ENCODE assay signal across 8 cellular contexts in genomic region chr14:102086346-102086971, GRCh38. TPM values are rescaled to one million over a fixed set of nuclear protein-coding genes. Genes with fewer than 3 reads are reported as not detected.
A peak's percentile ranks its signal among the peaks of the same experiment; 100 is the strongest.
DNase-seq lines count a peak whose midpoint lies in the region; ATAC-seq and TF ChIP-seq lines count a peak whose summit lies in the region.

No MANE protein-coding gene starts in this region.

- H3K79me2 ChIP-seq in DND-41 (ENCODE audit: insufficient read depth, low read length), result peaks cover 64% of the 10 kb centered on the region

- 1% methylated on average over 73 of the region's 73 CpGs for WGBS in ectodermal cell, 2 experiments
- WGBS in mesenchymal stem cell, result under 1% methylated on average over 32 of the region's 73 CpGs

- H3K9me3 ChIP-seq in DND-41 (ENCODE audit: insufficient read depth, low read length, severe bottlenecking), result no peaks in the 10 kb centered on the region
- H3K9me3 ChIP-seq in ectodermal cell (ENCODE audit: control insufficient read depth, low read length), result no peaks in the 10 kb centered on the region
- no peaks in the 10 kb centered on the region for H3K9me3 ChIP-seq in mesenchymal stem cell (ENCODE audit: control insufficient read depth, low read length)

- no peak overlapping the region for H3K23ac ChIP-seq in mesenchymal stem cell (ENCODE audit: low read length in 2 of 2)

- H3K18ac ChIP-seq in mesenchymal stem cell (ENCODE audit: low read depth in 1 of 2, low read length in 2 of 2), result peak overlapping the region; percentile 52 to 89

- peaks cover 9% of the 10 kb centered on the region for H3K79me1 ChIP-seq in mesenchymal stem cell (replicated peaks; ENCODE audit: low read length, poor library complexity, severe bottlenecking)

- H3K4me2 ChIP-seq in DND-41 (ENCODE audit: insufficient read depth, low read length), result peak overlapping the region; percentile 92
- H3K4me2 ChIP-seq in mesenchymal stem cell (ENCODE audit: low read length, poor library complexity, severe bottlenecking), result peak overlapping the region; percentile 60

- H2AFZ ChIP-seq in DND-41 (ENCODE audit: low read depth, low read length) (no peak overlapping the region), mesenchymal stem cell (ENCODE audit: low read depth, low read length) (no peak overlapping the region)

- H2AK5ac ChIP-seq in mesenchymal stem cell (ENCODE audit: low read length, severe bottlenecking), result no peak overlapping the region

- peak overlapping the region; percentile 71 for H4K8ac ChIP-seq in mesenchymal stem cell (ENCODE audit: low read length)

- no peak overlapping the region for H2BK12ac ChIP-seq in mesenchymal stem cell (ENCODE audit: low read length in 2 of 2)

- H3K4me1 ChIP-seq in DND-41 (ENCODE audit: insufficient read depth, low read length), result peaks cover 63% of the 10 kb centered on the region
- H3K4me1 ChIP-seq in ectodermal cell (ENCODE audit: control insufficient read depth, insufficient read depth, low read length), result peaks cover 23% of the 10 kb centered on the region
- H3K4me1 ChIP-seq in mesenchymal stem cell (ENCODE audit: control insufficient read depth, insufficient read depth, low read depth, low read length), result peaks cover 17% of the 10 kb centered on the region

- peak; percentile 13 for ATAC-seq in DND-41 (ENCODE audit: insufficient read depth, low read depth)
- peak; percentile 29 for ATAC-seq in GM21576 (IDR thresholded peaks at IDR 0.05; ENCODE audit: unreplicated experiment)

- H3K27me3 ChIP-seq in DND-41 (ENCODE audit: insufficient read depth, low read length, poor library complexity) (no peaks in the 10 kb centered on the region), ectodermal cell (ENCODE audit: control insufficient read depth, insufficient read depth, low read length, poor library complexity, severe bottlenecking) (no peaks in the 10 kb centered on the region), mesenchymal stem cell (ENCODE audit: control insufficient read depth in 1 of 2, insufficient read depth in 1 of 2, low read length in 2 of 2) (no peaks in the 10 kb centered on the region)

- H3K27ac ChIP-seq in DND-41 (ENCODE audit: low read length) (peak overlapping the region; percentile 87), ectodermal cell (ENCODE audit: insufficient read depth, low read depth, low read length, poor library complexity, severe bottlenecking) (peak overlapping the region; percentile 96), mesenchymal stem cell (ENCODE audit: low read length, poor library complexity, severe bottlenecking) (peak overlapping the region; percentile 80)

- peak overlapping the region; percentile 99 for H3K9ac ChIP-seq in DND-41 (ENCODE audit: low read depth, low read length)
- H3K9ac ChIP-seq in mesenchymal stem cell (ENCODE audit: low read length), result peak overlapping the region; percentile 97

- H3K36me3 ChIP-seq in DND-41 (ENCODE audit: insufficient read depth, low read length) (peaks cover 50% of the 10 kb centered on the region), ectodermal cell (ENCODE audit: control insufficient read depth, insufficient read depth, low read length) (peaks cover 39% of the 10 kb centered on the region), mesenchymal stem cell (ENCODE audit: control insufficient read depth in 1 of 2, insufficient read depth in 2 of 2, low read depth in 1 of 2, low read length in 2 of 2) (peaks cover 21 to 45% of the 10 kb centered on the region in 2 experiments)

- peak overlapping the region; percentile 85 for H2BK120ac ChIP-seq in mesenchymal stem cell (ENCODE audit: low read depth, low read length)

- H3K4ac ChIP-seq in mesenchymal stem cell (ENCODE audit: low read depth in 1 of 2, low read length in 2 of 2), result peak overlapping the region; percentile 67 to 93

- H3K14ac ChIP-seq in mesenchymal stem cell (ENCODE audit: low read length in 2 of 2), result peak overlapping the region in 1 of 2 experiments; percentile 70

- TF ChIP-seq CTCF in DND-41 (IDR thresholded peaks at IDR 0.05; ENCODE audit: borderline replicate concordance, extremely low read depth, low read length, poor library complexity, severe bottlenecking), result no peak

- H2BK5ac ChIP-seq in mesenchymal stem cell (ENCODE audit: low read depth, low read length, poor library complexity, severe bottlenecking), result peak overlapping the region; percentile 79

- H3K4me3 ChIP-seq in DND-41 (ENCODE audit: low read depth in 1 of 2, low read length in 2 of 2) (peak overlapping the region; percentile 86 to 90), ectodermal cell (ENCODE audit: insufficient read depth, low read depth, low read length) (peak overlapping the region; percentile 90), mesenchymal stem cell (ENCODE audit: insufficient read depth in 1 of 2, low read depth in 1 of 2, low read length in 2 of 2) (peak overlapping the region; percentile 88)

- peaks cover 50% of the 10 kb centered on the region for H4K20me1 ChIP-seq in DND-41 (ENCODE audit: insufficient read depth, low read length)

- DNase-seq in DND-41, result peak; percentile 57
- DNase-seq in LoVo (ENCODE audit: low spot score), result peak; percentile 26
- peak; percentile 56 to 71 for DNase-seq in activated CD4-positive, alpha-beta T cell treated with anti-CD3 and anti-CD28 coated beads for 4 hours
- peak; percentile 66 for DNase-seq in mesenchymal stem cell
- peak; percentile 34 to 45 for DNase-seq in stimulated activated CD8-positive, alpha-beta memory T cell treated with anti-CD3 and anti-CD28 coated beads, Interleukin-15, amount 100 ng/mL, for 48 hours (ENCODE audit: low read depth in 2 of 2)
- no peak for DNase-seq in GF-D8 (lab: John Stamatoyannopoulos, UW)

- peak overlapping the region; percentile 67 for H4K91ac ChIP-seq in mesenchymal stem cell (ENCODE audit: low read length)

- H2BK15ac ChIP-seq in mesenchymal stem cell (ENCODE audit: low read depth, poor library complexity, severe bottlenecking), result peak overlapping the region; percentile 68

RNA-seq across cellular contexts. Expression of gene HSP90AA1, which starts 0.4 kb away (rescaled TPM):
- 970 TPM for polyA plus RNA-seq in ectodermal cell (2013, experiment 1 of 4)
- polyA plus RNA-seq in ectodermal cell (2013, experiment 2 of 4), result 894 TPM
- 725 TPM for polyA plus RNA-seq in ectodermal cell (2013, experiment 3 of 4)
- 747 TPM for polyA plus RNA-seq in ectodermal cell (2013, experiment 4 of 4)
- polyA plus RNA-seq in mesenchymal stem cell (2013, experiment 1 of 2), result 430 TPM
- polyA plus RNA-seq in mesenchymal stem cell (2013, experiment 2 of 2), result 432 TPM

RNA-seq across cellular contexts. Expression of gene WDR20, which starts 53.2 kb away (rescaled TPM):
- 18.9 TPM for polyA plus RNA-seq in ectodermal cell (2013, experiment 1 of 4)
- polyA plus RNA-seq in ectodermal cell (2013, experiment 2 of 4), result 22.5 TPM
- polyA plus RNA-seq in ectodermal cell (2013, experiment 3 of 4), result 15.7 TPM
- polyA plus RNA-seq in ectodermal cell (2013, experiment 4 of 4), result 19.5 TPM
- 12.6 TPM for polyA plus RNA-seq in mesenchymal stem cell (2013, experiment 1 of 2)
- 12.4 TPM for polyA plus RNA-seq in mesenchymal stem cell (2013, experiment 2 of 2)
